In the genomic region with DNA sequence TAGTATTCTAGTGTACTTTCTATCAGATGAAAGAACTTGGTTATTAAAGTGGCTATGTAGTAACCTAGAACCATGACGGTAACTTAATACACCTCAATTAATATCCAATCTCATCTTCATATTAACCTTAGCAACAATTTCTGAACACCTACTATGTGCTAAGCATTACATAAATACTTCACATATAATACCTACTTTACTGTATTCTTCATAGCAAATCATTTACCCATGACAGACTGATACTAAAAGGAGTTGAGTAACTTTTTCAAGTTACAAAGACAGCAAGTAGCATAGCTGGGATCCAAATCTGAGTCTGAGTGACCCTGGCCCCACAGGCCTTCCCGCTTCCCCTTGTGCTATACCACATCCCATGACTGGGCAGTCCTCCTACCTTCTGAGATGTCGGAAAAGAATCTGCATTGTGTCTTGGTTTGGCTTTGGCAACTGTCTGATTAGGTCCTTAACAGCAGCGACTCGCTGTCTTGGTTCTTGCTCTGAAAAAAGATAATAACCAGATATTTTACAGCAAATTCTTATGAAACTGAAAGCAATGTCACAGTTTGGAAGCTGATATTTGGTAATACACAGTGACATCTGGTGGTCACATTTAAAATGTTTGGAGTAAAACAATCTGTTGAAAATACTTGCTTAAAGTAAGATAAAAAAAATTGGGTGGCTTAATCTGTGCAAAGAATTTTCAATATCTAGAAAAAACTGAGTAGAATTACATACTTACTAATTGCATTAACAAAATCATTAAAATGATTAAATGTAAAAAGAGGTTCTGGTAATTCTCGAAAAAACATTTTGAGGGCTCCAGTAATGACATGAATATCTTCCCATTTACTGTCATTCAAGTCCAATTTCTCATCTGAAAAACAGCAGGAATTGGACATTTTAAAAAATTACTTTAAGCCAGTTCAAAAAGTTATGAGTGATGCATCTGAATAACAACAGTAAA, we compare ENCODE assay signal across 7 cellular contexts.
A peak's percentile ranks its signal among the peaks of the same experiment; 100 is the strongest.
DNase-seq lines count a peak whose midpoint lies in the region; ATAC-seq and TF ChIP-seq lines count a peak whose summit lies in the region.

No MANE protein-coding gene starts in this region.

- peaks cover 6% of the 10 kb centered on the region for H3K36me3 Mint-ChIP-seq in activated T-cell treated with anti-CD3 and anti-CD28 coated beads, Interleukin-2, amount 50 U/mL, for 4 hours (ENCODE audit: insufficient read depth)

- H3K27ac ChIP-seq in foreskin keratinocyte (no peak overlapping the region), neutrophil (no peak overlapping the region)

- H3K4me1 ChIP-seq in foreskin keratinocyte, result no peaks in the 10 kb centered on the region
- H3K4me1 ChIP-seq in neutrophil (ENCODE audit: control insufficient read depth in 1 of 2, insufficient read depth in 1 of 2, low read depth in 1 of 2, low read length in 1 of 2), result peaks cover 0 to 3% of the 10 kb centered on the region in 2 experiments

- H3K27me3 Mint-ChIP-seq in activated T-cell treated with anti-CD3 and anti-CD28 coated beads, Interleukin-2, amount 50 U/mL, for 4 hours (ENCODE audit: low read depth), result no peaks in the 10 kb centered on the region

- no peak overlapping the region for H3K4me3 ChIP-seq in NB4 (ENCODE audit: low read depth, low read length)
- no peak overlapping the region for H3K4me3 ChIP-seq in neutrophil (ENCODE audit: low read depth in 1 of 2, low read length in 1 of 2)

- H3K27me3 ChIP-seq in foreskin keratinocyte (no peaks in the 10 kb centered on the region), neutrophil (no peaks in the 10 kb centered on the region)

- H3K4me1 Mint-ChIP-seq in activated T-cell treated with anti-CD3 and anti-CD28 coated beads, Interleukin-2, amount 50 U/mL, for 4 hours (ENCODE audit: low read depth), result peaks cover 4% of the 10 kb centered on the region

- ATAC-seq in GM19395 (IDR thresholded peaks at IDR 0.05; ENCODE audit: unreplicated experiment) (peak; percentile 81), foreskin keratinocyte (peak; percentile 15), HG02981 (IDR thresholded peaks at IDR 0.05; ENCODE audit: unreplicated experiment) (no peak)
- ATAC-seq in activated T-cell treated with anti-CD3 and anti-CD28 coated beads, Interleukin-2, amount 50 U/mL, for 4 hours, result peak; percentile 37 to 56

- no peak for TF ChIP-seq CTCF in NB4 (IDR thresholded peaks at IDR 0.05; ENCODE audit: low read depth, low read length)
- peak; percentile 73 for TF ChIP-seq CTCF in foreskin keratinocyte (conservative IDR thresholded peaks at IDR 0.05)
- TF ChIP-seq CTCF in neutrophil (IDR thresholded peaks at IDR 0.05), result peak; percentile 47

- peak; percentile 12 for DNase-seq in DMS79 treated with DMSO at 0.1 percent for 48 hours (lab: John Stamatoyannopoulos, UW)
- peak; percentile 61 for DNase-seq in NB4 (ENCODE audit: low read depth)
- DNase-seq in activated T-cell treated with anti-CD3 and anti-CD28 coated beads, Interleukin-2, amount 50 U/mL, for 4 hours, result no peak
- peak; percentile 6 to 30 for DNase-seq in foreskin keratinocyte

- no peak overlapping the region for H3K4me3 Mint-ChIP-seq in activated T-cell treated with anti-CD3 and anti-CD28 coated beads, Interleukin-2, amount 50 U/mL, for 4 hours

- TF ChIP-seq POLR2A in NB4 (IDR thresholded peaks at IDR 0.05; ENCODE audit: extremely low read depth, insufficient read length), result no peak

- no peaks in the 10 kb centered on the region for H3K9me3 Mint-ChIP-seq in activated T-cell treated with anti-CD3 and anti-CD28 coated beads, Interleukin-2, amount 50 U/mL, for 4 hours

- peaks cover 39% of the 10 kb centered on the region for H3K36me3 ChIP-seq in neutrophil

- H3K9me3 ChIP-seq in neutrophil, result no peaks in the 10 kb centered on the region
